16 cellular contexts compared by ENCODE assay signal in the genomic region with DNA sequence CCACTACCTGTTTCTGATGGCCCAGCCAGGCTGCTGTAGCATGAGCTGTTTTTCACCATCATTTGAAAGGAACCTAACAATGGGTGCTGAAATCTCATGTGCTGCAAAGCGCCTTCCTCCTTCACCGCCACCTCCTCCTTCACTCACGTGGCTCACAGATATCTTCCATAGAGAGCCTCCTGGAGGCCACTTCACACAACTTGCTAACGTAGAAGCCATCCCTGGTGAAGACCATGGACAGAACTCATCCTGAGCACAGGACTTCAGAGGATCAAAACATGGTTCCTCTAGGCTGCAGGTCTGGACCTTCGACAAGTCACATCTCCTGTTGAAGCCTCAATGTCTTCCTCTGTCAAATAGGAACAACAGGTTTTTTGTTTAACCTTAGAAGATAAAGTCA.
"Had no signal": no experiment of that assay in that cellular context is flagged by ENCODE, and none has a peak within 500 bp of the region (broad histone marks: within the 10 kb centered on the region; RNA-seq: fewer than 3 reads in every experiment).

No MANE protein-coding gene starts in this region.

- H3K9me3 ChIP-seq: adrenal gland, body of pancreas, suprapubic skin, upper lobe of left lung had no signal

- H3K4me1 ChIP-seq: adrenal gland, body of pancreas, upper lobe of left lung had no signal

- H3K4me1 Mint-ChIP-seq: activated T-helper 17 cell treated with anti-CD3 and anti-CD28 coated beads, Interleukin-2, amount 50 U/mL, for 72 hours had no signal

- ATAC-seq: activated T-helper 17 cell treated with anti-CD3 and anti-CD28 coated beads, Interleukin-2, amount 50 U/mL, for 72 hours; body of pancreas; esophagus mucosa; left ventricle myocardium superior had no signal

- DNase-seq: activated CD4-positive, alpha-beta T cell treated with anti-CD3 and anti-CD28 coated beads, Interleukin-2, amount 50 U/mL, for 1 hour; activated naive CD4-positive, alpha-beta T cell treated with anti-CD3 and anti-CD28 coated beads for 36 hours; activated T-cell treated with anti-CD3 and anti-CD28 coated beads for 4 hours; adrenal gland; body of pancreas; dermis blood vessel endothelial cell; foreskin melanocyte; kidney; left ventricle myocardium superior; stimulated activated CD4-positive, alpha-beta T cell treated with anti-CD3 and anti-CD28 coated beads, Interleukin-12 subunit alpha, Interleukin-12 subunit beta, amount 100 ng/mL, for 4 hours; stimulated activated naive CD4-positive, alpha-beta T cell treated with Interleukin-2 at 50 U/mL for 16 hours; upper lobe of left lung had no signal

- H3K4me3 Mint-ChIP-seq: activated naive CD4-positive, alpha-beta T cell treated with anti-CD3 and anti-CD28 coated beads for 36 hours; activated T-helper 17 cell treated with anti-CD3 and anti-CD28 coated beads, Interleukin-2, amount 50 U/mL, for 72 hours; T-helper 1 cell treated with Interleukin-12 subunit alpha and Interleukin-12 subunit beta and Interleukin-4 antibody, amounts not matched to agents 30 μg/mL and 1 μg/mL, for 36 hours had no signal

- H3K27ac Mint-ChIP-seq: activated naive CD4-positive, alpha-beta T cell treated with anti-CD3 and anti-CD28 coated beads for 36 hours; activated T-helper 17 cell treated with anti-CD3 and anti-CD28 coated beads, Interleukin-2, amount 50 U/mL, for 72 hours; T-helper 1 cell treated with Interleukin-12 subunit alpha and Interleukin-12 subunit beta and Interleukin-4 antibody, amounts not matched to agents 30 μg/mL and 1 μg/mL, for 36 hours had no signal

- H3K36me3 ChIP-seq: adrenal gland, suprapubic skin, upper lobe of left lung had no signal

- H3K9me3 Mint-ChIP-seq: activated naive CD4-positive, alpha-beta T cell treated with anti-CD3 and anti-CD28 coated beads for 36 hours; activated T-helper 17 cell treated with anti-CD3 and anti-CD28 coated beads, Interleukin-2, amount 50 U/mL, for 72 hours had no signal

- H3K27ac ChIP-seq: adrenal gland, body of pancreas, suprapubic skin, upper lobe of left lung had no signal

- H3K27me3 ChIP-seq: adrenal gland, body of pancreas, suprapubic skin, upper lobe of left lung had no signal

- H3K4me3 ChIP-seq: adrenal gland, body of pancreas, suprapubic skin, upper lobe of left lung had no signal
